ENCODE assay signal across 1 cellular context in genomic region chr9:97518909-97519307, GRCh38.
TF ChIP-seq lines count a peak whose summit lies in the region.

No MANE protein-coding gene starts in this region.

TF ChIP-seq in GM23338, 12 proteins besides CTCF, POLR2A, EP300 and RAD21 (continued from another document):
- TF ChIP-seq, protein P1, sequence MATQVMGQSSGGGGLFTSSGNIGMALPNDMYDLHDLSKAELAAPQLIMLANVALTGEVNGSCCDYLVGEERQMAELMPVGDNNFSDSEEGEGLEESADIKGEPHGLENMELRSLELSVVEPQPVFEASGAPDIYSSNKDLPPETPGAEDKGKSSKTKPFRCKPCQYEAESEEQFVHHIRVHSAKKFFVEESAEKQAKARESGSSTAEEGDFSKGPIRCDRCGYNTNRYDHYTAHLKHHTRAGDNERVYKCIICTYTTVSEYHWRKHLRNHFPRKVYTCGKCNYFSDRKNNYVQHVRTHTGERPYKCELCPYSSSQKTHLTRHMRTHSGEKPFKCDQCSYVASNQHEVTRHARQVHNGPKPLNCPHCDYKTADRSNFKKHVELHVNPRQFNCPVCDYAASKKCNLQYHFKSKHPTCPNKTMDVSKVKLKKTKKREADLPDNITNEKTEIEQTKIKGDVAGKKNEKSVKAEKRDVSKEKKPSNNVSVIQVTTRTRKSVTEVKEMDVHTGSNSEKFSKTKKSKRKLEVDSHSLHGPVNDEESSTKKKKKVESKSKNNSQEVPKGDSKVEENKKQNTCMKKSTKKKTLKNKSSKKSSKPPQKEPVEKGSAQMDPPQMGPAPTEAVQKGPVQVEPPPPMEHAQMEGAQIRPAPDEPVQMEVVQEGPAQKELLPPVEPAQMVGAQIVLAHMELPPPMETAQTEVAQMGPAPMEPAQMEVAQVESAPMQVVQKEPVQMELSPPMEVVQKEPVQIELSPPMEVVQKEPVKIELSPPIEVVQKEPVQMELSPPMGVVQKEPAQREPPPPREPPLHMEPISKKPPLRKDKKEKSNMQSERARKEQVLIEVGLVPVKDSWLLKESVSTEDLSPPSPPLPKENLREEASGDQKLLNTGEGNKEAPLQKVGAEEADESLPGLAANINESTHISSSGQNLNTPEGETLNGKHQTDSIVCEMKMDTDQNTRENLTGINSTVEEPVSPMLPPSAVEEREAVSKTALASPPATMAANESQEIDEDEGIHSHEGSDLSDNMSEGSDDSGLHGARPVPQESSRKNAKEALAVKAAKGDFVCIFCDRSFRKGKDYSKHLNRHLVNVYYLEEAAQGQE (IDR thresholded peaks at IDR 0.05; ENCODE audit: unreplicated experiment): no peak
- no peak for TF ChIP-seq EZH2 (IDR thresholded peaks at IDR 0.05; ENCODE audit: low read depth, unreplicated experiment)
- no peak for TF ChIP-seq ZNF331 (CRISPR knock-in tag; IDR thresholded peaks at IDR 0.05; ENCODE audit: low read depth)
- TF ChIP-seq STAT1 (IDR thresholded peaks at IDR 0.05; ENCODE audit: unreplicated experiment): no peak
- TF ChIP-seq NANOG (IDR thresholded peaks at IDR 0.05; ENCODE audit: borderline replicate concordance): no peak
- TF ChIP-seq ZNF462 (CRISPR knock-in tag; IDR thresholded peaks at IDR 0.05): no peak
- TF ChIP-seq JUNB (IDR thresholded peaks at IDR 0.05; ENCODE audit: unreplicated experiment): no peak
- no peak for TF ChIP-seq CREB1 (CRISPR knock-in tag; IDR thresholded peaks at IDR 0.05; ENCODE audit: low read depth)
- no peak for TF ChIP-seq POLR2AphosphoS5 (IDR thresholded peaks at IDR 0.05; ENCODE audit: low read depth)
- TF ChIP-seq, protein P2, sequence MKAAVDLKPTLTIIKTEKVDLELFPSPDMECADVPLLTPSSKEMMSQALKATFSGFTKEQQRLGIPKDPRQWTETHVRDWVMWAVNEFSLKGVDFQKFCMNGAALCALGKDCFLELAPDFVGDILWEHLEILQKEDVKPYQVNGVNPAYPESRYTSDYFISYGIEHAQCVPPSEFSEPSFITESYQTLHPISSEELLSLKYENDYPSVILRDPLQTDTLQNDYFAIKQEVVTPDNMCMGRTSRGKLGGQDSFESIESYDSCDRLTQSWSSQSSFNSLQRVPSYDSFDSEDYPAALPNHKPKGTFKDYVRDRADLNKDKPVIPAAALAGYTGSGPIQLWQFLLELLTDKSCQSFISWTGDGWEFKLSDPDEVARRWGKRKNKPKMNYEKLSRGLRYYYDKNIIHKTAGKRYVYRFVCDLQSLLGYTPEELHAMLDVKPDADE (IDR thresholded peaks at IDR 0.05): no peak
- no peak for TF ChIP-seq EZH2phosphoT487 (IDR thresholded peaks at IDR 0.05; ENCODE audit: unreplicated experiment)
